ENCODE assay signal across 9 cellular contexts in the genomic region with DNA sequence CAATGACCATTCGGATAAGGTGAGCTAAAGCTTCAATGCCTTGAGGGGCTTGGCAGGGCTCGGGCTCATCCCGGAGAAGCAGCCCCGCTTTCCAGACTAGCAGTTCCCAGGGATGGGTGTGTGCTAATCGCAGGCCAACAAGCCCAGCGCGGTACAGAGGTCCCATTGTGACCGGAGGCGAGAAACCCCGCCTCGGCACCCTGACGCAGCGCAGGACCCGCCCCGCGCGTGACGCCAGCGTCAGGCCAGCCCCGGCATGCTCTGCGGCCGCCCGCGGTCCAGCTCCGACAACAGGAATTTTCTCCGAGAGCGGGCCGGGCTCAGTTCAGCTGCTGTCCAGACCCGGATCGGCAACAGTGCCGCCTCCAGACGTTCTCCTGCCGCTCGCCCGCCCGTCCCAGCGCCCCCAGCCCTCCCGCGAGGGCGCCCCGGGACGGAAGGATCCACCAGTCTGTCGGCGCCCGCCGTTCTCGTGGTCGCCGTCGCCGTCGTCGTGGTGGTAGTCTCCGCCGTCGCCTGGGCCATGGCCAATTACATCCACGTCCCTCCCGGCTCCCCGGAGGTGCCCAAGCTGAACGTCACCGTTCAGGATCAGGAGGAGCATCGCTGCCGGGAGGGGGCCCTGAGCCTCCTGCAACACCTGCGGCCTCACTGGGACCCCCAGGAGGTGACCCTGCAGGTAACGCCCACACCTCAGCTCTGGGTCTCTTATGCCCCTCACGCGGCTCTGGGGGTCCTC. TPM values are rescaled to one million over a fixed set of nuclear protein-coding genes. Genes with fewer than 3 reads are reported as not detected.
DNase-seq lines count a peak whose midpoint lies in the region; ATAC-seq, FAIRE-seq and TF ChIP-seq lines count a peak whose summit lies in the region.
"Had no signal": no experiment of that assay in that cellular context is flagged by ENCODE, and none has a peak within 500 bp of the region (broad histone marks: within the 10 kb centered on the region; RNA-seq: fewer than 3 reads in every experiment).

A gene with protein sequence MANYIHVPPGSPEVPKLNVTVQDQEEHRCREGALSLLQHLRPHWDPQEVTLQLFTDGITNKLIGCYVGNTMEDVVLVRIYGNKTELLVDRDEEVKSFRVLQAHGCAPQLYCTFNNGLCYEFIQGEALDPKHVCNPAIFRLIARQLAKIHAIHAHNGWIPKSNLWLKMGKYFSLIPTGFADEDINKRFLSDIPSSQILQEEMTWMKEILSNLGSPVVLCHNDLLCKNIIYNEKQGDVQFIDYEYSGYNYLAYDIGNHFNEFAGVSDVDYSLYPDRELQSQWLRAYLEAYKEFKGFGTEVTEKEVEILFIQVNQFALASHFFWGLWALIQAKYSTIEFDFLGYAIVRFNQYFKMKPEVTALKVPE (plus strand): TSS at position 264 of the 739 bp plus-strand sequence. CDS start 260 bp downstream, at position 524.

- TF ChIP-seq CTCF in kidney (IDR thresholded peaks at IDR 0.05; ENCODE audit: borderline replicate concordance, extremely low read depth, insufficient read depth) = no peak

- intact Hi-C loops in kidney (cut with DNase I) = no loop called here

- peaks cover under 1 to 7% of the 10 kb centered on the region in 2 donors for H3K4me1 ChIP-seq in kidney (ENCODE audit: control insufficient read depth in 1 of 2, insufficient read depth in 1 of 2, low read depth in 1 of 2, low read length in 2 of 2)

- no peaks in the 10 kb centered on the region for H3K36me3 ChIP-seq in kidney (ENCODE audit: control insufficient read depth in 1 of 2, insufficient read depth in 2 of 2, low read length in 2 of 2)

- peak; percentile 98 for ATAC-seq in GM18907 (IDR thresholded peaks at IDR 0.05; ENCODE audit: unreplicated experiment)
- peak; percentile 97 for ATAC-seq in HG03159 (IDR thresholded peaks at IDR 0.05; ENCODE audit: unreplicated experiment)

- peak within 1 kb of the TSS; percentile 84 to 92 for H3K4me3 ChIP-seq in kidney (ENCODE audit: low read length in 2 of 2)

- H3K9me3 ChIP-seq in kidney (ENCODE audit: control insufficient read depth in 1 of 2, low read length in 2 of 2) = no peaks in the 10 kb centered on the region

- peak within 1 kb of the TSS; percentile 65 to 89 for H3K9ac ChIP-seq in kidney (ENCODE audit: low read length in 2 of 2)

- no peak for FAIRE-seq in kidney (lab: Jason Lieb, UNC)
- FAIRE-seq: TTC549 had no signal

- DNase-seq in AG08395 (ENCODE audit: low spot score) (peak; percentile 92), NCI-H2227 treated with DMSO at 0.1 percent for 48 hours (lab: John Stamatoyannopoulos, UW) (peak; percentile 81), cerebellar nuclear complex (lab: John Stamatoyannopoulos, UW) (peak; percentile 11 to 57), kidney (peak; percentile 98)
- DNase-seq in activated CD4-positive, CD25-positive, alpha-beta regulatory T cell treated with anti-CD3 and anti-CD28 coated beads, Interleukin-2, amount 50 U/mL, for 72 hours = peak; percentile 90
- peak; percentile 93 for DNase-seq in stimulated activated CD4-positive, alpha-beta T cell treated with anti-CD3 and anti-CD28 coated beads, Interleukin-15, amount 100 ng/mL, for 24 hours

- peak within 1 kb of the TSS; percentile 98 to 99 for H3K27ac ChIP-seq in kidney (ENCODE audit: low read depth in 2 of 2, low read length in 2 of 2)

RNA-seq across cellular contexts. Expression of the gene that starts here (rescaled TPM):
- total RNA-seq in kidney = 83.4 TPM
- 12.7 TPM for polyA plus RNA-seq in kidney (ENCODE audit: insufficient read depth, low read depth, low replicate concordance)

Comparison
In these comparisons a context has a peak if more than half of its experiments do, and no peak if none do; other contexts are left out.
1. Peak in every context shown above with its lines: DNase-seq, ATAC-seq, H3K4me3 ChIP-seq and H3K27ac ChIP-seq.
2. DNase-seq: peak in every context shown above with its lines; median percentile 98 in kidney; 93 in stimulated activated CD4-positive, alpha-beta T cell treated with anti-CD3 and anti-CD28 coated beads, Interleukin-15, amount 100 ng/mL, for 24 hours; 92 in AG08395; 90 in activated CD4-positive, CD25-positive, alpha-beta regulatory T cell treated with anti-CD3 and anti-CD28 coated beads, Interleukin-2, amount 50 U/mL, for 72 hours; 81 in NCI-H2227 treated with DMSO at 0.1 percent for 48 hours; 34 in cerebellar nuclear complex.